ENCODE assay signal across 8 cellular contexts in genomic region chr6:113936093-113936934, GRCh38. TPM values are rescaled to one million over a fixed set of nuclear protein-coding genes. Genes with fewer than 3 reads are reported as not detected.
A peak's percentile ranks its signal among the peaks of the same experiment; 100 is the strongest.
DNase-seq lines count a peak whose midpoint lies in the region; ATAC-seq and TF ChIP-seq lines count a peak whose summit lies in the region.

No MANE protein-coding gene starts in this region.

- no peak for TF ChIP-seq POLR2A in HCT116 (IDR thresholded peaks at IDR 0.05; ENCODE audit: borderline replicate concordance, extremely low read depth, insufficient read depth, insufficient read length)

- H4K20me1 ChIP-seq in HCT116 (ENCODE audit: insufficient read depth) (no peaks in the 10 kb centered on the region), Karpas-422 (ENCODE audit: insufficient read depth, low read depth, low read length) (no peaks in the 10 kb centered on the region; the same call in 1 of the 2 replicates), PC-9 (ENCODE audit: insufficient read depth) (no peaks in the 10 kb centered on the region)

- no peak overlapping the region for H3K4me2 ChIP-seq in HCT116 (ENCODE audit: low read length)
- no peak overlapping the region for H3K4me2 ChIP-seq in Karpas-422 (ENCODE audit: low read depth, low read length, poor library complexity, severe bottlenecking)
- no peak overlapping the region for H3K4me2 ChIP-seq in PC-9

- CTCF ChIA-PET in HCT116 (lab: Charles Lee) (interaction anchor here (1.0 to 1.1 kb wide), 3 partner anchors 22 to 1756 kb away, joined by 3 to 6 read pairs (median 3); no protein-coding TSS in a partner anchor), PC-9 (lab: Charles Lee) (interaction anchor here (0.7 to 1.0 kb wide), 2 partner anchors 77 to 172 kb away, joined by 3 to 5 read pairs; no protein-coding TSS in a partner anchor)

- H3K27ac ChIP-seq in HCT116 (ENCODE audit: low read depth, low read length): no peak overlapping the region
- H3K27ac ChIP-seq in Karpas-422 (ENCODE audit: low read length): no peak overlapping the region
- no peak overlapping the region for H3K27ac ChIP-seq in PC-9

- H3K4me1 Mint-ChIP-seq in natural killer cell (no peaks in the 10 kb centered on the region), mesothelial cell of epicardium (no peaks in the 10 kb centered on the region)
- no peaks in the 10 kb centered on the region for H3K4me1 Mint-ChIP-seq in natural killer cell treated with Interleukin-12 subunit alpha and Interleukin-12 subunit beta and Interleukin-15 and Interleukin-18, amount 100 ng/mL, for 72 hours (ENCODE audit: low read depth in 2 of 2)

- DNase-seq in natural killer cell: no peak
- DNase-seq in natural killer cell treated with Interleukin-12 subunit alpha and Interleukin-12 subunit beta and Interleukin-15 and Interleukin-18, amount 100 ng/mL, for 72 hours (ENCODE audit: low spot score): no peak
- peak; percentile 33 for DNase-seq in HCT116 (ENCODE audit: low read depth, low spot score)
- DNase-seq in Karpas-422: peak; percentile 81
- DNase-seq in PC-9: peak; percentile 7 to 69
- DNase-seq in dermis microvascular lymphatic vessel endothelial cell (ENCODE audit: low read depth in 2 of 2): peak; percentile 73 to 75
- DNase-seq in mesothelial cell of epicardium (ENCODE audit: low spot score in 2 of 2, unreplicated experiment in 2 of 2): no peak
- no peak for DNase-seq in NCI-H1048 (lab: John Stamatoyannopoulos, UW)

- intact Hi-C loops in natural killer cell (cut with micrococcal nuclease) (no loop called here), HCT116 (cut with micrococcal nuclease) (loop anchor here (2.0 kb wide), 1 partner anchor 1156 kb away; no protein-coding TSS in a partner anchor), PC-9 (cut with micrococcal nuclease; ENCODE audit: unreplicated experiment) (loop anchor here (1.0 to 10.0 kb wide), 4 partner anchors 1156 to 1849 kb away; partner anchors contain the start of genes FAM229B and TUBE1)

- RAD21 ChIA-PET in HCT116 (lab: Charles Lee; ENCODE audit: low non-redundant PET in 1 of 2, low total read pairs in 2 of 2, uncharacterized antibody in 2 of 2, unreplicated experiment in 2 of 2): no interaction called here

- H3K9me3 ChIP-seq in HCT116 (ENCODE audit: control insufficient read depth in 1 of 2, insufficient read depth in 1 of 2, low read depth in 1 of 2, low read length in 2 of 2) (no peaks in the 10 kb centered on the region), Karpas-422 (ENCODE audit: low read length) (no peaks in the 10 kb centered on the region; the same call in 1 of the 2 replicates), PC-9 (ENCODE audit: insufficient read depth, low read depth) (peaks cover 2% of the 10 kb centered on the region; the same call in 1 of the 2 replicates)

- no peak overlapping the region for H3K27ac Mint-ChIP-seq in natural killer cell
- H3K27ac Mint-ChIP-seq in natural killer cell treated with Interleukin-12 subunit alpha and Interleukin-12 subunit beta and Interleukin-15 and Interleukin-18, amount 100 ng/mL, for 72 hours: no peak overlapping the region
- no peak overlapping the region for H3K27ac Mint-ChIP-seq in mesothelial cell of epicardium

- H3K9ac ChIP-seq in HCT116 (ENCODE audit: low read length) (no peak overlapping the region), Karpas-422 (ENCODE audit: low read length) (no peak overlapping the region)

- H3K79me2 ChIP-seq in HCT116 (ENCODE audit: insufficient read depth, low read length): no peaks in the 10 kb centered on the region
- no peaks in the 10 kb centered on the region for H3K79me2 ChIP-seq in Karpas-422 (ENCODE audit: low read length)
- H3K79me2 ChIP-seq in PC-9 (ENCODE audit: low read depth): no peaks in the 10 kb centered on the region

- peaks cover 10% of the 10 kb centered on the region for H3F3A ChIP-seq in PC-9 (ENCODE audit: insufficient read depth, low read depth)

- peak; percentile 55 for TF ChIP-seq RAD21 in HCT116 (IDR thresholded peaks at IDR 0.05; ENCODE audit: low read depth)

- peak; percentile 80 for TF ChIP-seq CTCF in natural killer cell (IDR thresholded peaks at IDR 0.05)
- TF ChIP-seq CTCF in HCT116 (IDR thresholded peaks at IDR 0.05 in 2 of 3, conservative IDR thresholded peaks at IDR 0.05 in 1 of 3; ENCODE audit: borderline replicate concordance in 1 of 3, insufficient read depth in 1 of 3, low read depth in 2 of 3, low read length in 2 of 3): peak; percentile 53 to 80 (median 66); a peak in 5 of 6 replicates
- peak; percentile 99 for TF ChIP-seq CTCF in PC-9 (conservative IDR thresholded peaks at IDR 0.05)
- peak; percentile 79 for TF ChIP-seq CTCF in mesothelial cell of epicardium (IDR thresholded peaks at IDR 0.05; ENCODE audit: unreplicated experiment)

- H3K27me3 Mint-ChIP-seq in natural killer cell (ENCODE audit: low read depth in 2 of 2) (no peaks in the 10 kb centered on the region), mesothelial cell of epicardium (ENCODE audit: low read depth) (no peaks in the 10 kb centered on the region)
- no peaks in the 10 kb centered on the region for H3K27me3 Mint-ChIP-seq in natural killer cell treated with Interleukin-12 subunit alpha and Interleukin-12 subunit beta and Interleukin-15 and Interleukin-18, amount 100 ng/mL, for 72 hours

- ATAC-seq in natural killer cell (peak in 2 of 3 donors; percentile 77 to 80), HCT116 (peak; percentile 86)
- ATAC-seq in natural killer cell treated with Interleukin-12 subunit alpha and Interleukin-12 subunit beta and Interleukin-15 and Interleukin-18, amount 100 ng/mL, for 72 hours: no peak

- no peaks in the 10 kb centered on the region for H3K27me3 ChIP-seq in HCT116 (ENCODE audit: insufficient read depth, low read length)
- no peaks in the 10 kb centered on the region for H3K27me3 ChIP-seq in Karpas-422 (ENCODE audit: low read length)
- H3K27me3 ChIP-seq in PC-9 (ENCODE audit: insufficient read depth, low read depth): no peaks in the 10 kb centered on the region

- no peaks in the 10 kb centered on the region for H3K9me3 Mint-ChIP-seq in natural killer cell
- no peaks in the 10 kb centered on the region for H3K9me3 Mint-ChIP-seq in natural killer cell treated with Interleukin-12 subunit alpha and Interleukin-12 subunit beta and Interleukin-15 and Interleukin-18, amount 100 ng/mL, for 72 hours
- H3K9me3 Mint-ChIP-seq in mesothelial cell of epicardium: no peaks in the 10 kb centered on the region

- H3K4me1 ChIP-seq in HCT116 (ENCODE audit: control insufficient read depth in 1 of 2, insufficient read depth in 2 of 2, low read length in 2 of 2) (no peaks in the 10 kb centered on the region), Karpas-422 (ENCODE audit: low read length) (no peaks in the 10 kb centered on the region), PC-9 (replicated peaks; ENCODE audit: insufficient read depth) (no peaks in the 10 kb centered on the region)

- H3K4me3 Mint-ChIP-seq in natural killer cell (no peak overlapping the region), mesothelial cell of epicardium (no peak overlapping the region)
- H3K4me3 Mint-ChIP-seq in natural killer cell treated with Interleukin-12 subunit alpha and Interleukin-12 subunit beta and Interleukin-15 and Interleukin-18, amount 100 ng/mL, for 72 hours: no peak overlapping the region

- H3K36me3 ChIP-seq in HCT116 (ENCODE audit: control insufficient read depth in 1 of 2, insufficient read depth in 2 of 2, low read length in 2 of 2): peaks cover 15 to 22% of the 10 kb centered on the region in 2 experiments
- H3K36me3 ChIP-seq in Karpas-422 (ENCODE audit: insufficient read depth, low read length): peaks cover 49% of the 10 kb centered on the region
- peaks cover 23% of the 10 kb centered on the region for H3K36me3 ChIP-seq in PC-9 (ENCODE audit: low read depth)

- POLR2A ChIA-PET in HCT116 (lab: Charles Lee) (no interaction called here), PC-9 (lab: Charles Lee; ENCODE audit: unreplicated experiment) (no interaction called here)

- H3K4me3 ChIP-seq in HCT116 (replicated peaks in 1 of 2; ENCODE audit: low read depth in 1 of 2, low read length in 2 of 2) (no peak overlapping the region), Karpas-422 (ENCODE audit: low read length) (no peak overlapping the region), PC-9 (no peak overlapping the region)

- H2AFZ ChIP-seq in HCT116 (ENCODE audit: low read depth, low read length, poor library complexity, severe bottlenecking): no peak overlapping the region
- no peak overlapping the region for H2AFZ ChIP-seq in Karpas-422 (ENCODE audit: low read length)
- H2AFZ ChIP-seq in PC-9: no peak overlapping the region

- BruUV-seq in HCT116 (replicated peaks; lab: Mats Ljungman, UMichigan): no TSS peak
- TSS peak; percentile 18 for BruUV-seq in PC-9 (replicated peaks; lab: Mats Ljungman, UMichigan)

- no peaks in the 10 kb centered on the region for H3K9me2 ChIP-seq in HCT116 (ENCODE audit: insufficient read depth)
- H3K9me2 ChIP-seq in Karpas-422 (replicated peaks; ENCODE audit: insufficient read depth, low read length): no peaks in the 10 kb centered on the region
- no peaks in the 10 kb centered on the region for H3K9me2 ChIP-seq in PC-9 (ENCODE audit: insufficient read depth)

- H3K36me3 Mint-ChIP-seq in natural killer cell: peaks cover 9% of the 10 kb centered on the region
- no peaks in the 10 kb centered on the region for H3K36me3 Mint-ChIP-seq in natural killer cell treated with Interleukin-12 subunit alpha and Interleukin-12 subunit beta and Interleukin-15 and Interleukin-18, amount 100 ng/mL, for 72 hours
- peaks cover 34% of the 10 kb centered on the region for H3K36me3 Mint-ChIP-seq in mesothelial cell of epicardium

TF ChIP-seq in HCT116, 20 proteins besides CTCF, POLR2A, EP300 and RAD21:
- TF ChIP-seq ELF1 (IDR thresholded peaks at IDR 0.05; ENCODE audit: borderline replicate concordance, low read depth) (no peak), EZH2 (IDR thresholded peaks at IDR 0.05) (no peak)

RNA-seq across cellular contexts. Expression of gene HDAC2, which starts 34.6 kb away (rescaled TPM):
- 10 to 100 TPM; 55.1 to 74.5 (median 60.8) TPM for total RNA-seq in natural killer cell
- total RNA-seq in natural killer cell treated with Interleukin-12 subunit alpha and Interleukin-12 subunit beta and Interleukin-15 and Interleukin-18, amount 100 ng/mL, for 72 hours: 10 to 100 TPM; 60.8 to 72.2 TPM
- total RNA-seq in HCT116 (2021; ENCODE audit: unreplicated experiment): 153 TPM
- polyA plus RNA-seq in HCT116 (2012): 106 and 140 TPM in 2 replicates
- total RNA-seq in Karpas-422 (2014; rRNA removed; shearing (Covaris generic); ENCODE audit: low replicate concordance): 74.7 and 120 TPM in 2 replicates
- total RNA-seq in PC-9 (2021): 129 and 131 TPM in 2 replicates
- 58.5 and 81.4 TPM in 2 replicates for total RNA-seq in dermis microvascular lymphatic vessel endothelial cell
- 263 to 276 TPM (median 273 TPM) in 3 replicates for total RNA-seq in mesothelial cell of epicardium

Comparison
In these comparisons a context has a peak if more than half of its experiments do, and no peak if none do; other contexts are left out.
1. ATAC-seq: peak in natural killer cell (2 of 3) and HCT116 (single experiment); none in natural killer cell treated with Interleukin-12 subunit alpha and Interleukin-12 subunit beta and Interleukin-15 and Interleukin-18, amount 100 ng/mL, for 72 hours (0 of 2).
2. DNase-seq: peak in HCT116 (single experiment), Karpas-422 (single experiment), PC-9 (2 of 2) and dermis microvascular lymphatic vessel endothelial cell (2 of 2); none in natural killer cell (single experiment), natural killer cell treated with Interleukin-12 subunit alpha and Interleukin-12 subunit beta and Interleukin-15 and Interleukin-18, amount 100 ng/mL, for 72 hours (single experiment), mesothelial cell of epicardium (0 of 2) and NCI-H1048 (single experiment).
3. Peak in every context shown above with its lines, with median percentiles within 50 percentile points of each other: CTCF ChIP-seq.